Comparison of ENCODE assay signal across 17 cellular contexts in genomic region chr2:191311156-191311555, GRCh38.
"Had no signal": no experiment of that assay in that cellular context is flagged by ENCODE, and none has a peak within 500 bp of the region (broad histone marks: within the 10 kb centered on the region; RNA-seq: fewer than 3 reads in every experiment).

No MANE protein-coding gene starts in this region.

- H3K4me3 Mint-ChIP-seq: effector memory CD8-positive, alpha-beta T cell; mesothelial cell of epicardium; natural killer cell treated with Interleukin-12 subunit alpha and Interleukin-12 subunit beta and Interleukin-15 and Interleukin-18, amount 100 ng/mL, for 72 hours had no signal

- H3K36me3 Mint-ChIP-seq: activated naive CD4-positive, alpha-beta T cell treated with anti-CD3 and anti-CD28 coated beads, Interleukin-2, amount 50 U/mL, for 72 hours; mesothelial cell of epicardium; natural killer cell treated with Interleukin-12 subunit alpha and Interleukin-12 subunit beta and Interleukin-15 and Interleukin-18, amount 100 ng/mL, for 72 hours had no signal

- H3K27ac ChIP-seq: adrenal gland, cardiac muscle cell, lower lobe of right lung, WERI-Rb-1 had no signal

- DNase-seq: activated CD4-positive, alpha-beta T cell treated with anti-CD3 and anti-CD28 coated beads for 1 hour; activated gamma-delta T cell; adrenal gland; effector memory CD8-positive, alpha-beta T cell; erythroblast; lower lobe of right lung; retina; stimulated activated CD4-positive, alpha-beta T cell treated with anti-CD3 and anti-CD28 coated beads, Interleukin-12 subunit alpha, Interleukin-12 subunit beta, amount 100 ng/mL, for 4 hours; stimulated activated CD4-positive, alpha-beta T cell treated with anti-CD3 and anti-CD28 coated beads, Interleukin-1b, Interleukin-23, amount 100 ng/mL, for 48 hours; stimulated activated CD8-positive, alpha-beta memory T cell treated with anti-CD3 and anti-CD28 coated beads, Interleukin-4, amount 100 ng/mL, for 48 hours; stimulated activated naive CD4-positive, alpha-beta T cell; T-helper 2 cell; WERI-Rb-1 had no signal

- H3K4me1 ChIP-seq: adrenal gland had no signal

- H3K9me3 Mint-ChIP-seq: effector memory CD8-positive, alpha-beta T cell; mesothelial cell of epicardium; natural killer cell treated with Interleukin-12 subunit alpha and Interleukin-12 subunit beta and Interleukin-15 and Interleukin-18, amount 100 ng/mL, for 72 hours had no signal

- H3K27ac Mint-ChIP-seq: activated naive CD4-positive, alpha-beta T cell treated with anti-CD3 and anti-CD28 coated beads, Interleukin-2, amount 50 U/mL, for 72 hours; effector memory CD8-positive, alpha-beta T cell; mesothelial cell of epicardium; natural killer cell treated with Interleukin-12 subunit alpha and Interleukin-12 subunit beta and Interleukin-15 and Interleukin-18, amount 100 ng/mL, for 72 hours had no signal

- H3K9me3 ChIP-seq: adrenal gland, lower lobe of right lung had no signal

- H3K27me3 ChIP-seq: adrenal gland, cardiac muscle cell had no signal

- H3K36me3 ChIP-seq: adrenal gland, cardiac muscle cell, lower lobe of right lung, WERI-Rb-1 had no signal

- H3K4me3 ChIP-seq: adrenal gland, cardiac muscle cell, lower lobe of right lung had no signal
